ENCODE assay signal across 8 cellular contexts in the genomic region with DNA sequence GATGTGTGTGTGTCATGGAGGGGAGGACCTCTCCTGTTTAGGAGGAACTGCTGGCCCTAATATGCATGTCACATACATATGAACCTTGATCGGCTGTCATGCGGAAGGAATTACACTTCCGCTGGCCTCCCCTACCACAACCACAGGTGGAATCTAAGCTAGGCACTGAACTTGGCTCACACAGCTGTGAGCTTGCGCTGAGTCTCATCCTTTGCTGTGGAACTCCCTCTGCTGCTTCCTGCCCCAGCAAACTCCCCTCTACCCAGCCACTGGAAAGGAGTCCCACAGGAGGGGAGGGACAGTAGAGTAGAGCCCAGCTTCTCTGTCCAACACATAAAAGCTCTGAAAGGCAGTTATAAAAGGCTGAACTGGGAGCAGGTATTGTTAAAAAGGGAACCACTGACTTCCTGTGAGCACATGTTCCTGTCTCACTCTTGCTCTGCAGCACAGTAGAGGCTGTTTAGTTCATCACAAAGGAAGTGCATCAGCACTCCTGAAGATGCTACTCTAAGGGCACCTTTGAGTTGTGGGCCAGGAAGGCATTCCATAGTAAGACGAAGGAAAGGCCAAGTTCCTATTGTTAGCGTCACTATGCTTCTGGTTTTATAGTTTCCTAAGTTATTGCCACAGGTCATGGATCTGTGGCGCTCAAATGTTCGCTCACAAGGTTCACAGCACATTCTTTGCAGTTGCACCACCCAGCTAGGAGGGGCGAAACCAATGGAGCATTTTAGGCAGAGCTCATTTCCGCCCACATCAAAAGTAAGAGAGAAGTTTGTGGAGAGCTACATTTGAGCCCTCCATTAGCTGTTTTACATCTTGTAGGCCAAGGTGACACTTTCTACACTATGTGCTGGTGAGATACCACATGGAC. TPM values are rescaled to one million over a fixed set of nuclear protein-coding genes. Genes with fewer than 3 reads are reported as not detected.
DNase-seq lines count a peak whose midpoint lies in the region; ATAC-seq, FAIRE-seq and TF ChIP-seq lines count a peak whose summit lies in the region.

No MANE protein-coding gene starts in this region.

- H3K9me3 Mint-ChIP-seq in type B pancreatic cell: no peaks in the 10 kb centered on the region

- intact Hi-C loops in sciatic nerve (cut with DNase I): no loop called here

- TF ChIP-seq CTCF in type B pancreatic cell (conservative IDR thresholded peaks at IDR 0.05): no peak

- H3K36me3 Mint-ChIP-seq in type B pancreatic cell: no peaks in the 10 kb centered on the region

- ATAC-seq in HG02610 (IDR thresholded peaks at IDR 0.05; ENCODE audit: unreplicated experiment): peak; percentile 82
- ATAC-seq in sciatic nerve: peak; percentile 39

- H3K27me3 Mint-ChIP-seq in type B pancreatic cell: no peaks in the 10 kb centered on the region

- H3K4me3 Mint-ChIP-seq in type B pancreatic cell: no peak overlapping the region

- H3K4me1 Mint-ChIP-seq in type B pancreatic cell (ENCODE audit: unreplicated experiment): no peaks in the 10 kb centered on the region

- no peak overlapping the region for H3K27ac Mint-ChIP-seq in type B pancreatic cell

- TF ChIP-seq POLR2A in GM12892 (IDR thresholded peaks at IDR 0.05; ENCODE audit: low read depth, low read length): peak; percentile 63

- FAIRE-seq in GM12892 (lab: Jason Lieb, UNC): peak; percentile 100
- FAIRE-seq in frontal cortex (lab: Jason Lieb, UNC): no peak

- DNase-seq in GM12892 (ENCODE audit: insufficient read length) (no peak), NOMO-1 treated with dmso at 0.1 percent for 144 hours (lab: John Stamatoyannopoulos, UW; ENCODE audit: unreplicated experiment) (peak; percentile 76), sciatic nerve (ENCODE audit: low spot score) (no peak), SW 1271 (lab: John Stamatoyannopoulos, UW) (no peak), frontal cortex (ENCODE audit: low spot score in 2 of 2) (no peak), type B pancreatic cell (ENCODE audit: extremely low spot score, unreplicated experiment) (no peak)
- peak; percentile 63 for DNase-seq in activated effector memory CD4-positive, alpha-beta T cell treated with Interleukin-2 at 50 U/mL for 16 hours

RNA-seq across cellular contexts. Expression of gene PTPRC, which starts 17.7 kb away (rescaled TPM):
- polyA plus RNA-seq in GM12892 (2012; ENCODE audit: missing spikeins): 102 TPM
- total RNA-seq in sciatic nerve: 62.8 TPM
- total RNA-seq in frontal cortex: 2.9 TPM
- not detected in 2 replicates for total RNA-seq in type B pancreatic cell (ENCODE audit: low replicate concordance)

Comparison
In these comparisons a context has a peak if more than half of its experiments do, and no peak if none do; other contexts are left out.
1. DNase-seq: peak in NOMO-1 treated with dmso at 0.1 percent for 144 hours (single experiment) and activated effector memory CD4-positive, alpha-beta T cell treated with Interleukin-2 at 50 U/mL for 16 hours (single experiment); none in GM12892 (single experiment), sciatic nerve (single experiment), SW 1271 (0 of 2), frontal cortex (0 of 2) and type B pancreatic cell (single experiment).
2. RNA of gene PTPRC, which starts 17.7 kb away (total RNA-seq): 62.8 TPM in sciatic nerve (single experiment); 2.9 TPM in frontal cortex (single experiment) and not detected in type B pancreatic cell; every median in the first group is over 10 times any median in the second.